17 cellular contexts compared by ENCODE assay signal in genomic region chr1:54549181-54549924, GRCh38. TPM values are rescaled to one million over a fixed set of nuclear protein-coding genes. Genes with fewer than 3 reads are reported as not detected.
DNase-seq lines count a peak whose midpoint lies in the region; ATAC-seq and TF ChIP-seq lines count a peak whose summit lies in the region.
"Had no signal": no experiment of that assay in that cellular context is flagged by ENCODE, and none has a peak within 500 bp of the region (broad histone marks: within the 10 kb centered on the region; RNA-seq: fewer than 3 reads in every experiment).

No MANE protein-coding gene starts in this region.

- intact Hi-C loops in CD4-positive, alpha-beta memory T cell (cut with micrococcal nuclease): no loop called here

- no peaks in the 10 kb centered on the region for H3K27me3 ChIP-seq in CD4-positive, alpha-beta memory T cell (ENCODE audit: insufficient read depth, low read length)
- H3K27me3 ChIP-seq in foreskin keratinocyte: no peaks in the 10 kb centered on the region
- H3K27me3 ChIP-seq: tibial nerve had no signal

- no peaks in the 10 kb centered on the region for H3K36me3 ChIP-seq in CD4-positive, alpha-beta memory T cell (ENCODE audit: insufficient read depth, low read length)
- H3K36me3 ChIP-seq: tibial nerve had no signal

- H3K4me1 Mint-ChIP-seq in CD4-positive, alpha-beta memory T cell: peaks cover 0 to 8% (median 0%) of the 10 kb centered on the region in 4 donors
- H3K4me1 Mint-ChIP-seq: activated CD4-positive, alpha-beta T cell treated with anti-CD3 and anti-CD28 coated beads, Interleukin-2, amount 10 ng/mL, durations not matched to agents 7 days and 5 days had no signal

- CTCF ChIA-PET in CD4-positive, alpha-beta memory T cell (lab: Charles Lee; ENCODE audit: partially characterized antibody): interaction anchor here (1.1 to 1.3 kb wide), 2 partner anchors 14 to 431 kb away, joined by 3 read pairs; no protein-coding TSS in a partner anchor

- DNase-seq in GM13977 (ENCODE audit: low spot score) (peak; percentile 14), caudate nucleus (lab: John Stamatoyannopoulos, UW) (peak in 5 of 61 donors; percentile 10 to 41 (median 12)), islet precursor cell (peak; percentile 57), skeletal muscle cell (ENCODE audit: low read depth) (no peak), SIG-M5 treated with dmso at 0.1 percent for 504 hours (lab: John Stamatoyannopoulos, UW; ENCODE audit: unreplicated experiment) (no peak), UCSD-AML1 (lab: John Stamatoyannopoulos, UW; ENCODE audit: unreplicated experiment) (no peak), foreskin keratinocyte (no peak)
- no peak for DNase-seq in CD4-positive, alpha-beta memory T cell
- DNase-seq: activated CD4-positive, alpha-beta T cell treated with anti-CD3 and anti-CD28 coated beads, Interleukin-2, amount 10 ng/mL, durations not matched to agents 7 days and 5 days; activated T-cell treated with anti-CD3 and anti-CD28 coated beads, Interleukin-2, amount 50 U/mL, for 48 hours; natural killer cell; NCI-H1105; NCI-H524 treated with DMSO at 0.1 percent for 48 hours; stimulated activated CD4-positive, alpha-beta T cell treated with anti-CD3 and anti-CD28 coated beads, Interleukin-12 subunit alpha, Interleukin-12 subunit beta, amount 100 ng/mL, for 4 hours had no signal

- H3K27me3 Mint-ChIP-seq in CD4-positive, alpha-beta memory T cell: no peaks in the 10 kb centered on the region
- H3K27me3 Mint-ChIP-seq: activated CD4-positive, alpha-beta T cell treated with anti-CD3 and anti-CD28 coated beads, Interleukin-2, amount 10 ng/mL, durations not matched to agents 7 days and 5 days had no signal

- H3K9me3 ChIP-seq in CD4-positive, alpha-beta memory T cell (ENCODE audit: control insufficient read depth in 1 of 2, low read length in 2 of 2): no peaks in the 10 kb centered on the region
- H3K9me3 ChIP-seq: tibial nerve had no signal

- ATAC-seq in foreskin keratinocyte: no peak
- ATAC-seq: HepG2, natural killer cell, Panc1 had no signal

- H3K4me3 ChIP-seq in skeletal muscle cell (ENCODE audit: low read depth, low read length): peak overlapping the region; percentile 46
- no peak overlapping the region for H3K4me3 ChIP-seq in CD4-positive, alpha-beta memory T cell (ENCODE audit: low read length in 2 of 2)

- no peaks in the 10 kb centered on the region for H3K4me1 ChIP-seq in CD4-positive, alpha-beta memory T cell (ENCODE audit: insufficient read depth, low read length)
- no peaks in the 10 kb centered on the region for H3K4me1 ChIP-seq in foreskin keratinocyte

- H3K9me3 Mint-ChIP-seq in CD4-positive, alpha-beta memory T cell: no peaks in the 10 kb centered on the region
- H3K9me3 Mint-ChIP-seq: activated CD4-positive, alpha-beta T cell treated with anti-CD3 and anti-CD28 coated beads, Interleukin-2, amount 10 ng/mL, durations not matched to agents 7 days and 5 days; natural killer cell had no signal

- peak overlapping the region; percentile 82 for H3K27ac ChIP-seq in caudate nucleus (ENCODE audit: low read depth, low read length)
- no peak overlapping the region for H3K27ac ChIP-seq in CD4-positive, alpha-beta memory T cell (ENCODE audit: low read depth, low read length)
- no peak overlapping the region for H3K27ac ChIP-seq in foreskin keratinocyte

- in situ Hi-C loops in GM13977 (cut with MboI; ENCODE audit: low pct_unique_long_range_greater_than_20kb, low sequenced_read_pairs, unreplicated experiment): no loop called here

- no peak overlapping the region for H3K4me3 Mint-ChIP-seq in CD4-positive, alpha-beta memory T cell
- H3K4me3 Mint-ChIP-seq: activated CD4-positive, alpha-beta T cell treated with anti-CD3 and anti-CD28 coated beads, Interleukin-2, amount 10 ng/mL, durations not matched to agents 7 days and 5 days; natural killer cell had no signal

- POLR2A ChIA-PET in CD4-positive, alpha-beta memory T cell (lab: Charles Lee; ENCODE audit: partially characterized antibody): no interaction called here

- no peaks in the 10 kb centered on the region for H3K36me3 Mint-ChIP-seq in CD4-positive, alpha-beta memory T cell
- H3K36me3 Mint-ChIP-seq: natural killer cell had no signal

- H3K27ac Mint-ChIP-seq in CD4-positive, alpha-beta memory T cell: no peak overlapping the region
- H3K27ac Mint-ChIP-seq: activated CD4-positive, alpha-beta T cell treated with anti-CD3 and anti-CD28 coated beads, Interleukin-2, amount 10 ng/mL, durations not matched to agents 7 days and 5 days; natural killer cell had no signal

- TF ChIP-seq CTCF in GM13977 (IDR thresholded peaks at IDR 0.05; ENCODE audit: extremely low read depth, insufficient read depth, missing control alignments) (no peak), foreskin keratinocyte (conservative IDR thresholded peaks at IDR 0.05) (no peak)

RNA-seq across cellular contexts. Expression of gene ACOT11, which starts 1.3 kb away (rescaled TPM):
- under 1 TPM; 0.64 to 1.00 TPM for total RNA-seq in CD4-positive, alpha-beta memory T cell
- polyA plus RNA-seq in CD4-positive, alpha-beta memory T cell: not detected
- total RNA-seq in foreskin keratinocyte: 2.7 and 3.0 TPM in 2 replicates
- 1.9 and 2.6 TPM in 2 replicates for polyA plus RNA-seq in foreskin keratinocyte

Comparison
In these comparisons a context has a peak if more than half of its experiments do, and no peak if none do; other contexts are left out.
1. DNase-seq: peak in GM13977 (single experiment) and islet precursor cell (single experiment); none in skeletal muscle cell (single experiment), CD4-positive, alpha-beta memory T cell (0 of 5), SIG-M5 treated with dmso at 0.1 percent for 504 hours (single experiment), UCSD-AML1 (single experiment) and foreskin keratinocyte (0 of 2).